ENCODE assay signal across 30 cellular contexts in the genomic region with DNA sequence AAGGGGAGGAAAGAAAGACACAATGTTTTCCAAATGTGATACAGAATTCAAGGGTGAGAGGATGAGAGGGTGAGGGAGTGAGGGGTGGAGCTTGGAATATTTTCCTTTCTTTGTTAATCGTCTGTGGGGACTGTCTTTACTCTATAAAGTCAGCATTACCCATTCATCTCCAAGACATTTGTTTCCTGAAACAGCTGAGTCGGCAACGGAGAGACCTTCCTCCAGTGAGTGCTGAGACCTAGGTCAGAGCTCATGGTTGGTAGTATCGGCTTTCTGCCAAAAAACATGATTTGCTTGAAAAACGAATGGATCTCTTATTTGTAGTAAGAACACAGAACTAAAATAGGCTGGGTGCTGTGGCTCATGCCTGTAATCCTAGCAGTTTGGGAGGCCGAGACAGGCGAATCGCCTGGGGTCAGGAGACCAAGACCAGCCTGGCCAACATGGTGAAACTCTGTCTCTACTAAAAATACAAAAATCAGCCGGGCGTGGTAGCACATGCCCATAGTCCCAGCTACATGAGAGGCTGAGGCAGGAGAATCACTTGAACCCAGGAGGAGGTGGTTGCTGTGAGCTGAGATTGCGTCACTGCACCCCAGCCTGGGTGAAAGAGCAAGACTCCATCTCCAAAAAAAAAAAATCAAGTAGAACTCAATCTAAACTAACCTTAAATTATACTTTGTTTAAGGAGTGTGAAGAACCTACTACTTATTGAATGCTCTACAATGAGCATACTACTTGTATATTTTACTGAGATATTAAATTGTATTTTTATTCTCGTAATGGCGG. TPM values are rescaled to one million over a fixed set of nuclear protein-coding genes. Genes with fewer than 3 reads are reported as not detected.
DNase-seq lines count a peak whose midpoint lies in the region; ATAC-seq, FAIRE-seq and TF ChIP-seq lines count a peak whose summit lies in the region.
"Had no signal": no experiment of that assay in that cellular context is flagged by ENCODE, and none has a peak within 500 bp of the region (broad histone marks: within the 10 kb centered on the region; RNA-seq: fewer than 3 reads in every experiment).

No MANE protein-coding gene starts in this region.

- H3K27ac Mint-ChIP-seq in GM23338 (no peak overlapping the region), astrocyte (ENCODE audit: unreplicated experiment) (no peak overlapping the region), Caco-2 (ENCODE audit: unreplicated experiment) (no peak overlapping the region)
- no peak overlapping the region for H3K27ac Mint-ChIP-seq in activated T-helper 1 cell treated with anti-CD3 and anti-CD28 coated beads, Interleukin-12 subunit alpha, Interleukin-12 subunit beta, Interleukin-2, Interleukin-4 antibody, amounts not matched to agents 30 ng/mL and 10 ng/mL and 1 ng/mL, durations not matched to agents 14 hours and 24 hours and 36 hours
- H3K27ac Mint-ChIP-seq: activated naive CD8-positive, alpha-beta T cell treated with anti-CD3 and anti-CD28 coated beads, Interleukin-2, amount 50 U/mL, for 24 hours had no signal

- H3K79me2 ChIP-seq in GM23338 (replicated peaks; ENCODE audit: insufficient read depth), result no peaks in the 10 kb centered on the region
- H3K79me2 ChIP-seq in astrocyte (ENCODE audit: insufficient read depth, low read length), result no peaks in the 10 kb centered on the region

- intact Hi-C loops in sciatic nerve (cut with DNase I) (no loop called here), Caco-2 (cut with micrococcal nuclease; ENCODE audit: unreplicated experiment) (no loop called here)
- intact Hi-C loops in activated T-helper 1 cell treated with anti-CD3 and anti-CD28 coated beads, Interleukin-12 subunit alpha, Interleukin-12 subunit beta, Interleukin-2, Interleukin-4 antibody, amounts not matched to agents 30 ng/mL and 10 ng/mL and 1 ng/mL, durations not matched to agents 14 hours and 24 hours and 36 hours (cut with micrococcal nuclease), result no loop called here

- CTCF ChIA-PET in Caco-2 (lab: Charles Lee), result no interaction called here

- no peaks in the 10 kb centered on the region for H3K36me3 ChIP-seq in GM23338 (ENCODE audit: insufficient read depth)
- no peaks in the 10 kb centered on the region for H3K36me3 ChIP-seq in astrocyte (ENCODE audit: insufficient read depth, low read length)
- no peaks in the 10 kb centered on the region for H3K36me3 ChIP-seq in Caco-2 (ENCODE audit: control insufficient read depth, insufficient read depth, low read length)
- H3K36me3 ChIP-seq: heart left ventricle, left ventricle myocardium inferior, MG63, upper lobe of left lung had no signal

- H3K27me3 Mint-ChIP-seq in GM23338 (ENCODE audit: insufficient read depth, low read depth, poor library complexity), result peaks cover 4% of the 10 kb centered on the region
- H3K27me3 Mint-ChIP-seq in astrocyte (ENCODE audit: low read depth, unreplicated experiment), result peaks cover 9% of the 10 kb centered on the region
- peaks cover 21% of the 10 kb centered on the region for H3K27me3 Mint-ChIP-seq in activated T-helper 1 cell treated with anti-CD3 and anti-CD28 coated beads, Interleukin-12 subunit alpha, Interleukin-12 subunit beta, Interleukin-2, Interleukin-4 antibody, amounts not matched to agents 30 ng/mL and 10 ng/mL and 1 ng/mL, durations not matched to agents 14 hours and 24 hours and 36 hours (ENCODE audit: insufficient read depth)
- H3K27me3 Mint-ChIP-seq in Caco-2 (ENCODE audit: insufficient read depth, unreplicated experiment), result no peaks in the 10 kb centered on the region

- H3K9me3 Mint-ChIP-seq in GM23338, result no peaks in the 10 kb centered on the region
- H3K9me3 Mint-ChIP-seq in astrocyte (ENCODE audit: unreplicated experiment), result no peaks in the 10 kb centered on the region
- no peaks in the 10 kb centered on the region for H3K9me3 Mint-ChIP-seq in activated T-helper 1 cell treated with anti-CD3 and anti-CD28 coated beads, Interleukin-12 subunit alpha, Interleukin-12 subunit beta, Interleukin-2, Interleukin-4 antibody, amounts not matched to agents 30 ng/mL and 10 ng/mL and 1 ng/mL, durations not matched to agents 14 hours and 24 hours and 36 hours
- no peaks in the 10 kb centered on the region for H3K9me3 Mint-ChIP-seq in Caco-2 (ENCODE audit: unreplicated experiment)
- H3K9me3 Mint-ChIP-seq: activated naive CD8-positive, alpha-beta T cell treated with anti-CD3 and anti-CD28 coated beads, Interleukin-2, amount 50 U/mL, for 24 hours; stimulated activated naive CD8-positive, alpha-beta T cell treated with anti-CD3 and anti-CD28 coated beads, Interleukin-15, amount 100 ng/mL, for 72 hours had no signal

- ATAC-seq in GM23338 (no peak), sciatic nerve (peak; percentile 69)
- ATAC-seq: activated naive CD8-positive, alpha-beta T cell treated with anti-CD3 and anti-CD28 coated beads, Interleukin-2, amount 50 U/mL, for 24 hours; heart left ventricle; SK-N-SH treated with all-trans-retinoic acid at 6 μM for 48 hours; stimulated activated naive CD8-positive, alpha-beta T cell treated with anti-CD3 and anti-CD28 coated beads, Interleukin-15, amount 100 ng/mL, for 72 hours had no signal

- H3K9ac ChIP-seq in astrocyte (ENCODE audit: low read length), result no peak overlapping the region

- H3K4me3 Mint-ChIP-seq in GM23338, result no peak overlapping the region
- no peak overlapping the region for H3K4me3 Mint-ChIP-seq in astrocyte (ENCODE audit: unreplicated experiment)
- H3K4me3 Mint-ChIP-seq in activated T-helper 1 cell treated with anti-CD3 and anti-CD28 coated beads, Interleukin-12 subunit alpha, Interleukin-12 subunit beta, Interleukin-2, Interleukin-4 antibody, amounts not matched to agents 30 ng/mL and 10 ng/mL and 1 ng/mL, durations not matched to agents 14 hours and 24 hours and 36 hours, result no peak overlapping the region
- H3K4me3 Mint-ChIP-seq in Caco-2 (ENCODE audit: unreplicated experiment), result no peak overlapping the region
- H3K4me3 Mint-ChIP-seq: activated naive CD8-positive, alpha-beta T cell treated with anti-CD3 and anti-CD28 coated beads, Interleukin-2, amount 50 U/mL, for 24 hours; stimulated activated naive CD8-positive, alpha-beta T cell treated with anti-CD3 and anti-CD28 coated beads, Interleukin-15, amount 100 ng/mL, for 72 hours had no signal

- no peak overlapping the region for H3K4me3 ChIP-seq in GM23338
- H3K4me3 ChIP-seq in astrocyte (ENCODE audit: insufficient read depth, low read depth, low read length), result no peak overlapping the region
- no peak overlapping the region for H3K4me3 ChIP-seq in Caco-2 (ENCODE audit: low read depth, low read length)
- H3K4me3 ChIP-seq: heart left ventricle, left ventricle myocardium inferior, MG63, upper lobe of left lung had no signal

- no peaks in the 10 kb centered on the region for H3K27me3 ChIP-seq in GM23338 (ENCODE audit: insufficient read depth)
- no peaks in the 10 kb centered on the region for H3K27me3 ChIP-seq in astrocyte (ENCODE audit: insufficient read depth, low read length)
- no peaks in the 10 kb centered on the region for H3K27me3 ChIP-seq in Caco-2 (replicated peaks; ENCODE audit: control insufficient read depth, insufficient read depth, low read length)
- H3K27me3 ChIP-seq: MG63, upper lobe of left lung had no signal

- BruUV-seq in Caco-2 (replicated peaks; lab: Mats Ljungman, UMichigan), result no TSS peak

- H3K9me2 ChIP-seq in GM23338 (ENCODE audit: insufficient read depth), result no peaks in the 10 kb centered on the region

- TF ChIP-seq CTCF in GM23338 (conservative IDR thresholded peaks at IDR 0.05; ENCODE audit: low read depth in 2 of 2), result no peak
- no peak for TF ChIP-seq CTCF in astrocyte (IDR thresholded peaks at IDR 0.05; ENCODE audit: insufficient read depth, low read depth, low read length)
- no peak for TF ChIP-seq CTCF in Caco-2 (IDR thresholded peaks at IDR 0.05; ENCODE audit: insufficient read depth in 1 of 2, low read depth in 1 of 2, low read length in 1 of 2, severe bottlenecking in 1 of 2, unreplicated experiment in 1 of 2)

- POLR2A ChIA-PET in Caco-2 (lab: Charles Lee), result no interaction called here

- H3K27ac ChIP-seq in GM23338 (ENCODE audit: low read depth) (no peak overlapping the region), astrocyte (ENCODE audit: low read depth, low read length) (no peak overlapping the region)
- H3K27ac ChIP-seq: heart left ventricle, left ventricle myocardium inferior, RWPE1, upper lobe of left lung, VCaP had no signal

- FAIRE-seq in astrocyte (lab: Jason Lieb, UNC), result no peak
- FAIRE-seq: bronchial epithelial cell, D721Med had no signal

- H4K20me1 ChIP-seq in GM23338 (replicated peaks; ENCODE audit: insufficient read depth) (no peaks in the 10 kb centered on the region), astrocyte (ENCODE audit: insufficient read depth, low read length) (no peaks in the 10 kb centered on the region)

- no peaks in the 10 kb centered on the region for H3K9me3 ChIP-seq in astrocyte (ENCODE audit: insufficient read depth, low read depth, low read length)
- no peaks in the 10 kb centered on the region for H3K9me3 ChIP-seq in Caco-2
- H3K9me3 ChIP-seq: heart left ventricle, left ventricle myocardium inferior, MG63, upper lobe of left lung had no signal

- H2AFZ ChIP-seq in GM23338 (peak overlapping the region; percentile 47), astrocyte (ENCODE audit: low read depth, low read length) (peak overlapping the region; percentile 50)

- H3K4me1 Mint-ChIP-seq in GM23338 (peaks cover 6% of the 10 kb centered on the region), astrocyte (ENCODE audit: low read depth, unreplicated experiment) (no peaks in the 10 kb centered on the region), Caco-2 (ENCODE audit: low read depth, unreplicated experiment) (no peaks in the 10 kb centered on the region)
- H3K4me1 Mint-ChIP-seq in activated T-helper 1 cell treated with anti-CD3 and anti-CD28 coated beads, Interleukin-12 subunit alpha, Interleukin-12 subunit beta, Interleukin-2, Interleukin-4 antibody, amounts not matched to agents 30 ng/mL and 10 ng/mL and 1 ng/mL, durations not matched to agents 14 hours and 24 hours and 36 hours (ENCODE audit: low read depth), result no peaks in the 10 kb centered on the region
- H3K4me1 Mint-ChIP-seq: stimulated activated naive CD8-positive, alpha-beta T cell treated with anti-CD3 and anti-CD28 coated beads, Interleukin-15, amount 100 ng/mL, for 72 hours had no signal

- no peak overlapping the region for H3K4me2 ChIP-seq in GM23338
- H3K4me2 ChIP-seq in astrocyte (ENCODE audit: low read length), result no peak overlapping the region

- H3K4me1 ChIP-seq in GM23338 (ENCODE audit: insufficient read depth), result no peaks in the 10 kb centered on the region
- no peaks in the 10 kb centered on the region for H3K4me1 ChIP-seq in astrocyte (ENCODE audit: insufficient read depth, low read length)
- no peaks in the 10 kb centered on the region for H3K4me1 ChIP-seq in Caco-2
- H3K4me1 ChIP-seq: heart left ventricle, left ventricle myocardium inferior, upper lobe of left lung had no signal

- H3K36me3 Mint-ChIP-seq in GM23338 (ENCODE audit: low read depth) (no peaks in the 10 kb centered on the region), astrocyte (ENCODE audit: low read depth, unreplicated experiment) (no peaks in the 10 kb centered on the region), Caco-2 (ENCODE audit: insufficient read depth, unreplicated experiment) (no peaks in the 10 kb centered on the region)
- no peaks in the 10 kb centered on the region for H3K36me3 Mint-ChIP-seq in activated T-helper 1 cell treated with anti-CD3 and anti-CD28 coated beads, Interleukin-12 subunit alpha, Interleukin-12 subunit beta, Interleukin-2, Interleukin-4 antibody, amounts not matched to agents 30 ng/mL and 10 ng/mL and 1 ng/mL, durations not matched to agents 14 hours and 24 hours and 36 hours (ENCODE audit: low read depth)

- H3F3A ChIP-seq in GM23338 (replicated peaks; ENCODE audit: low read depth), result no peaks in the 10 kb centered on the region

- DNase-seq in GM23338 (ENCODE audit: low spot score) (no peak), astrocyte (ENCODE audit: low read depth) (no peak), left kidney (ENCODE audit: low read depth, low spot score) (peak; percentile 87), sciatic nerve (ENCODE audit: low spot score) (no peak), NOMO-1 (lab: John Stamatoyannopoulos, UW; ENCODE audit: unreplicated experiment in 2 of 2) (no peak), Caco-2 (no peak)
- DNase-seq in activated T-helper 1 cell treated with anti-CD3 and anti-CD28 coated beads, Interleukin-12 subunit alpha, Interleukin-12 subunit beta, Interleukin-2, Interleukin-4 antibody, amounts not matched to agents 30 ng/mL and 10 ng/mL and 1 ng/mL, durations not matched to agents 14 hours and 24 hours and 36 hours (ENCODE audit: low spot score), result no peak
- no peak for DNase-seq in stimulated activated naive CD4-positive, alpha-beta T cell treated with Interleukin-2 at 50 U/mL for 16 hours (lab: John Stamatoyannopoulos, UW)
- DNase-seq: ACHN; activated CD4-positive, alpha-beta T cell treated with anti-CD3 and anti-CD28 coated beads, Interleukin-2, amount 50 U/mL, for 1 hour; activated CD8-positive, alpha-beta memory T cell treated with anti-CD3 and anti-CD28 coated beads, Interleukin-2, amount 50 U/mL, for 4 hours; activated effector memory CD4-positive, alpha-beta T cell treated with Interleukin-2 at 50 U/mL for 16 hours; activated naive CD8-positive, alpha-beta T cell treated with anti-CD3 and anti-CD28 coated beads, Interleukin-2, amount 50 U/mL, for 24 hours; C1 segment of cervical spinal cord; cortex of kidney; heart left ventricle; left ventricle myocardium inferior; MG63; NCI-H1417 treated with DMSO at 0.1 percent for 48 hours; NCI-H446 treated with DMSO at 0.1 percent for 48 hours; stimulated activated CD4-positive, alpha-beta T cell treated with anti-CD3 and anti-CD28 coated beads, Interleukin-12 subunit alpha, Interleukin-12 subunit beta, amount 100 ng/mL, for 4 hours; stimulated activated CD4-positive, alpha-beta T cell treated with anti-CD3 and anti-CD28 coated beads, Interleukin-4, amount 100 ng/mL, for 4 hours; stimulated activated naive CD8-positive, alpha-beta T cell treated with anti-CD3 and anti-CD28 coated beads, Interleukin-15, amount 100 ng/mL, for 72 hours; upper lobe of left lung had no signal

RNA-seq across cellular contexts. Expression of a gene that starts 30.3 kb away (rescaled TPM):
- not detected in 2 replicates for total RNA-seq in GM23338 (2014; rRNA removed; shearing (Covaris generic))
- polyA plus RNA-seq in GM23338 (2016; fragmentation: Nextera tagmentation; extraction: Ambion mirVana), result not detected in 2 replicates
- not detected in 2 replicates for total RNA-seq in astrocyte
- total RNA-seq in sciatic nerve, result not detected
- not detected in 2 replicates for total RNA-seq in activated T-helper 1 cell treated with anti-CD3 and anti-CD28 coated beads, Interleukin-12 subunit alpha, Interleukin-12 subunit beta, Interleukin-2, Interleukin-4 antibody, amounts not matched to agents 30 ng/mL and 10 ng/mL and 1 ng/mL, durations not matched to agents 14 hours and 24 hours and 36 hours
- not detected in 2 replicates for total RNA-seq in Caco-2 (2022)
- total RNA-seq: bronchial epithelial cell; heart left ventricle; left ventricle myocardium inferior; T-helper 2 cell treated with Interferon-gamma antibody and Interleukin-4, amounts not matched to agents 100 ng/mL and 5 ng/mL, for 36 hours; upper lobe of left lung had no signal
- polyA plus RNA-seq: heart left ventricle had no signal

RNA-seq across cellular contexts. Expression of a gene that starts 36.8 kb away (rescaled TPM):
- 12.9 and 13.3 TPM in 2 replicates for total RNA-seq in GM23338 (2014; rRNA removed; shearing (Covaris generic))
- 3.0 and 4.0 TPM in 2 replicates for polyA plus RNA-seq in GM23338 (2016; fragmentation: Nextera tagmentation; extraction: Ambion mirVana)
- total RNA-seq in astrocyte (8.7 and 10.6 TPM in 2 replicates), sciatic nerve (14.0 TPM), Caco-2 (2022) (15.1 and 15.6 TPM in 2 replicates)
- 10.2 and 16.1 TPM in 2 replicates for total RNA-seq in activated T-helper 1 cell treated with anti-CD3 and anti-CD28 coated beads, Interleukin-12 subunit alpha, Interleukin-12 subunit beta, Interleukin-2, Interleukin-4 antibody, amounts not matched to agents 30 ng/mL and 10 ng/mL and 1 ng/mL, durations not matched to agents 14 hours and 24 hours and 36 hours

RNA-seq across cellular contexts. Expression of a gene that starts 45.6 kb away (rescaled TPM):
- total RNA-seq in GM23338 (2014; rRNA removed; shearing (Covaris generic)), result 3.1 and 6.9 TPM in 2 replicates
- polyA plus RNA-seq in GM23338 (2016; fragmentation: Nextera tagmentation; extraction: Ambion mirVana), result 2.6 and 3.9 TPM in 2 replicates
- total RNA-seq in astrocyte (1.8 and 2.4 TPM in 2 replicates), sciatic nerve (23.0 TPM), Caco-2 (2022) (12.1 and 15.1 TPM in 2 replicates)
- 14.0 and 15.1 TPM in 2 replicates for total RNA-seq in activated T-helper 1 cell treated with anti-CD3 and anti-CD28 coated beads, Interleukin-12 subunit alpha, Interleukin-12 subunit beta, Interleukin-2, Interleukin-4 antibody, amounts not matched to agents 30 ng/mL and 10 ng/mL and 1 ng/mL, durations not matched to agents 14 hours and 24 hours and 36 hours
